Comparison of ENCODE assay signal across 1 cellular context in genomic region chr14:23093526-23093925, GRCh38.
TF ChIP-seq lines count a peak whose summit lies in the region.

No MANE protein-coding gene starts in this region.

TF ChIP-seq in H1, 55 proteins besides CTCF, POLR2A, EP300 and RAD21:
- no peak for TF ChIP-seq JUND (IDR thresholded peaks at IDR 0.05; ENCODE audit: low read length)
- no peak for TF ChIP-seq POU5F1 (IDR thresholded peaks at IDR 0.05; ENCODE audit: low read depth, low read length)
- TF ChIP-seq SP1 (IDR thresholded peaks at IDR 0.05; ENCODE audit: low read depth, low read length) = no peak
- no peak for TF ChIP-seq RFX5 (IDR thresholded peaks at IDR 0.05; ENCODE audit: borderline replicate concordance, low read depth, low read length)
- no peak for TF ChIP-seq SIX5 (IDR thresholded peaks at IDR 0.05; ENCODE audit: low read depth, low read length)
- no peak for TF ChIP-seq SP4 (IDR thresholded peaks at IDR 0.05; ENCODE audit: low read length)
- TF ChIP-seq NANOG (IDR thresholded peaks at IDR 0.05; ENCODE audit: insufficient read depth, low read depth, low read length, poor library complexity, severe bottlenecking) = no peak
- TF ChIP-seq POLR2AphosphoS5 (IDR thresholded peaks at IDR 0.05; ENCODE audit: low read depth, low read length) = no peak
- TF ChIP-seq CEBPB (IDR thresholded peaks at IDR 0.05; ENCODE audit: low read depth, low read length) = no peak
- no peak for TF ChIP-seq BACH1 (IDR thresholded peaks at IDR 0.05; ENCODE audit: low read length)
- no peak for TF ChIP-seq USF2 (IDR thresholded peaks at IDR 0.05; ENCODE audit: low read length)
- no peak for TF ChIP-seq EGR1 (IDR thresholded peaks at IDR 0.05; ENCODE audit: borderline replicate concordance, low read depth, low read length)
- no peak for TF ChIP-seq BCL11A (IDR thresholded peaks at IDR 0.05; ENCODE audit: low read depth in 2 of 2, low read length in 2 of 2)
- TF ChIP-seq GABPA (IDR thresholded peaks at IDR 0.05; ENCODE audit: borderline replicate concordance, insufficient read depth, low read length) = no peak
